26 cellular contexts compared by ENCODE assay signal in genomic region chr18:13451208-13451530, GRCh38.
DNase-seq lines count a peak whose midpoint lies in the region; ATAC-seq, FAIRE-seq and TF ChIP-seq lines count a peak whose summit lies in the region.
"Had no signal": no experiment of that assay in that cellular context is flagged by ENCODE, and none has a peak within 500 bp of the region (broad histone marks: within the 10 kb centered on the region; RNA-seq: fewer than 3 reads in every experiment).

No MANE protein-coding gene starts in this region.

- H3K36me3 Mint-ChIP-seq in activated naive CD8-positive, alpha-beta T cell treated with anti-CD3 and anti-CD28 coated beads for 36 hours: peaks cover 2% of the 10 kb centered on the region
- H3K36me3 Mint-ChIP-seq in activated naive CD8-positive, alpha-beta T cell treated with anti-CD3 and anti-CD28 coated beads, Interleukin-2, amount 50 U/mL, for 24 hours (ENCODE audit: low read depth): no peaks in the 10 kb centered on the region
- peaks cover 1% of the 10 kb centered on the region for H3K36me3 Mint-ChIP-seq in astrocyte (ENCODE audit: low read depth, unreplicated experiment)
- H3K36me3 Mint-ChIP-seq in stimulated activated effector memory CD8-positive, alpha-beta T cell treated with anti-CD3 and anti-CD28 coated beads, Interleukin-12 subunit alpha, Interleukin-12 subunit beta, amount 100 ng/mL, for 72 hours: no peaks in the 10 kb centered on the region
- H3K36me3 Mint-ChIP-seq: type B pancreatic cell had no signal

- no peak overlapping the region for H3K4me3 Mint-ChIP-seq in activated naive CD8-positive, alpha-beta T cell treated with anti-CD3 and anti-CD28 coated beads for 36 hours
- no peak overlapping the region for H3K4me3 Mint-ChIP-seq in activated naive CD8-positive, alpha-beta T cell treated with anti-CD3 and anti-CD28 coated beads, Interleukin-2, amount 50 U/mL, for 24 hours
- H3K4me3 Mint-ChIP-seq in astrocyte (ENCODE audit: unreplicated experiment): no peak overlapping the region
- H3K4me3 Mint-ChIP-seq in stimulated activated effector memory CD8-positive, alpha-beta T cell treated with anti-CD3 and anti-CD28 coated beads, Interleukin-12 subunit alpha, Interleukin-12 subunit beta, amount 100 ng/mL, for 72 hours: no peak overlapping the region
- H3K4me3 Mint-ChIP-seq: activated CD4-positive, alpha-beta T cell treated with anti-CD3 and anti-CD28 coated beads, Interleukin-2, amount 10 ng/mL, durations not matched to agents 24 days and 14 days; IgD-negative memory B cell; type B pancreatic cell had no signal

- H3K79me2 ChIP-seq in astrocyte (ENCODE audit: insufficient read depth, low read length): no peaks in the 10 kb centered on the region

- ATAC-seq in activated naive CD8-positive, alpha-beta T cell treated with anti-CD3 and anti-CD28 coated beads, Interleukin-2, amount 50 U/mL, for 24 hours: no peak
- ATAC-seq in HG02642 (IDR thresholded peaks at IDR 0.05; ENCODE audit: poor library complexity, unreplicated experiment): peak; percentile 17
- ATAC-seq in stimulated activated effector memory CD8-positive, alpha-beta T cell treated with anti-CD3 and anti-CD28 coated beads, Interleukin-12 subunit alpha, Interleukin-12 subunit beta, amount 100 ng/mL, for 72 hours: no peak
- ATAC-seq in HG02870 (IDR thresholded peaks at IDR 0.05; ENCODE audit: unreplicated experiment): no peak
- ATAC-seq: Panc1 had no signal

- H3K27ac Mint-ChIP-seq in activated naive CD8-positive, alpha-beta T cell treated with anti-CD3 and anti-CD28 coated beads for 36 hours: peak overlapping the region; percentile 38
- H3K27ac Mint-ChIP-seq in activated naive CD8-positive, alpha-beta T cell treated with anti-CD3 and anti-CD28 coated beads, Interleukin-2, amount 50 U/mL, for 24 hours: no peak overlapping the region
- H3K27ac Mint-ChIP-seq in astrocyte (ENCODE audit: unreplicated experiment): peak overlapping the region; percentile 80
- H3K27ac Mint-ChIP-seq in stimulated activated effector memory CD8-positive, alpha-beta T cell treated with anti-CD3 and anti-CD28 coated beads, Interleukin-12 subunit alpha, Interleukin-12 subunit beta, amount 100 ng/mL, for 72 hours: peak overlapping the region; percentile 61
- H3K27ac Mint-ChIP-seq: IgD-negative memory B cell, type B pancreatic cell had no signal

- FAIRE-seq in astrocyte (lab: Jason Lieb, UNC): no peak

- H2AFZ ChIP-seq in astrocyte (ENCODE audit: low read depth, low read length): no peak overlapping the region

- no peak overlapping the region for H3K4me3 ChIP-seq in astrocyte (ENCODE audit: insufficient read depth, low read depth, low read length)
- H3K4me3 ChIP-seq: dorsolateral prefrontal cortex, skin epidermis had no signal

- H3K36me3 ChIP-seq in astrocyte (ENCODE audit: insufficient read depth, low read length): no peaks in the 10 kb centered on the region
- H3K36me3 ChIP-seq: BE2C, WERI-Rb-1 had no signal

- H4K20me1 ChIP-seq in astrocyte (ENCODE audit: insufficient read depth, low read length): no peaks in the 10 kb centered on the region

- H3K4me1 ChIP-seq in astrocyte (ENCODE audit: insufficient read depth, low read length): peaks cover 39% of the 10 kb centered on the region
- H3K4me1 ChIP-seq: BE2C had no signal

- H3K9me3 ChIP-seq in astrocyte (ENCODE audit: insufficient read depth, low read depth, low read length): no peaks in the 10 kb centered on the region
- H3K9me3 ChIP-seq: BE2C had no signal

- H3K9ac ChIP-seq in astrocyte (ENCODE audit: low read length): no peak overlapping the region

- no peaks in the 10 kb centered on the region for H3K27me3 ChIP-seq in astrocyte (ENCODE audit: insufficient read depth, low read length)
- H3K27me3 ChIP-seq: BE2C, dorsolateral prefrontal cortex had no signal

- peaks cover 34% of the 10 kb centered on the region for H3K4me1 Mint-ChIP-seq in activated naive CD8-positive, alpha-beta T cell treated with anti-CD3 and anti-CD28 coated beads for 36 hours
- H3K4me1 Mint-ChIP-seq in activated naive CD8-positive, alpha-beta T cell treated with anti-CD3 and anti-CD28 coated beads, Interleukin-2, amount 50 U/mL, for 24 hours: peaks cover 28% of the 10 kb centered on the region
- H3K4me1 Mint-ChIP-seq in astrocyte (ENCODE audit: low read depth, unreplicated experiment): peaks cover 60% of the 10 kb centered on the region
- peaks cover 16% of the 10 kb centered on the region for H3K4me1 Mint-ChIP-seq in stimulated activated effector memory CD8-positive, alpha-beta T cell treated with anti-CD3 and anti-CD28 coated beads, Interleukin-12 subunit alpha, Interleukin-12 subunit beta, amount 100 ng/mL, for 72 hours

- no peak for TF ChIP-seq CTCF in astrocyte (IDR thresholded peaks at IDR 0.05; ENCODE audit: insufficient read depth, low read depth, low read length)

- no peak overlapping the region for H3K4me2 ChIP-seq in astrocyte (ENCODE audit: low read length)

- H3K27ac ChIP-seq in astrocyte (ENCODE audit: low read depth, low read length): no peak overlapping the region
- H3K27ac ChIP-seq: WERI-Rb-1 had no signal

- H3K27me3 Mint-ChIP-seq in activated naive CD8-positive, alpha-beta T cell treated with anti-CD3 and anti-CD28 coated beads for 36 hours: no peaks in the 10 kb centered on the region
- H3K27me3 Mint-ChIP-seq in activated naive CD8-positive, alpha-beta T cell treated with anti-CD3 and anti-CD28 coated beads, Interleukin-2, amount 50 U/mL, for 24 hours: no peaks in the 10 kb centered on the region
- no peaks in the 10 kb centered on the region for H3K27me3 Mint-ChIP-seq in astrocyte (ENCODE audit: low read depth, unreplicated experiment)
- H3K27me3 Mint-ChIP-seq: activated CD4-positive, alpha-beta T cell treated with anti-CD3 and anti-CD28 coated beads, Interleukin-2, amount 10 ng/mL, durations not matched to agents 24 days and 14 days had no signal

- DNase-seq in activated naive CD8-positive, alpha-beta T cell treated with anti-CD3 and anti-CD28 coated beads for 36 hours: no peak
- no peak for DNase-seq in activated naive CD8-positive, alpha-beta T cell treated with anti-CD3 and anti-CD28 coated beads, Interleukin-2, amount 50 U/mL, for 24 hours
- DNase-seq in astrocyte (ENCODE audit: low read depth) (no peak), NCI-H2227 treated with DMSO at 0.1 percent for 48 hours (lab: John Stamatoyannopoulos, UW) (no peak)
- DNase-seq in stimulated activated effector memory CD8-positive, alpha-beta T cell treated with anti-CD3 and anti-CD28 coated beads, Interleukin-12 subunit alpha, Interleukin-12 subunit beta, amount 100 ng/mL, for 72 hours (ENCODE audit: low spot score in 2 of 2): no peak
- no peak for DNase-seq in stimulated activated CD4-positive, alpha-beta T cell treated with anti-CD3 and anti-CD28 coated beads, Interleukin-4, amount 100 ng/mL, for 24 hours
- DNase-seq: activated CD4-positive, alpha-beta T cell treated with anti-CD3 and anti-CD28 coated beads, Interleukin-2, amount 10 ng/mL, durations not matched to agents 24 days and 14 days; activated effector memory CD4-positive, alpha-beta T cell treated with Interleukin-2 at 50 U/mL for 16 hours; BE2C; Calu3; DMS79 treated with DMSO at 0.1 percent for 48 hours; mesendoderm; NCI-H1092 treated with DMSO at 0.1 percent for 48 hours; NCI-H1930; NCI-H526 treated with DMSO at 0.1 percent for 48 hours; nucleus accumbens; SW 1271; T1000; WERI-Rb-1 had no signal

- H3K9me3 Mint-ChIP-seq in activated naive CD8-positive, alpha-beta T cell treated with anti-CD3 and anti-CD28 coated beads for 36 hours: no peaks in the 10 kb centered on the region
- H3K9me3 Mint-ChIP-seq in activated naive CD8-positive, alpha-beta T cell treated with anti-CD3 and anti-CD28 coated beads, Interleukin-2, amount 50 U/mL, for 24 hours: no peaks in the 10 kb centered on the region
- H3K9me3 Mint-ChIP-seq in astrocyte (ENCODE audit: unreplicated experiment): peaks cover 3% of the 10 kb centered on the region
- H3K9me3 Mint-ChIP-seq in stimulated activated effector memory CD8-positive, alpha-beta T cell treated with anti-CD3 and anti-CD28 coated beads, Interleukin-12 subunit alpha, Interleukin-12 subunit beta, amount 100 ng/mL, for 72 hours: no peaks in the 10 kb centered on the region
- H3K9me3 Mint-ChIP-seq: activated CD4-positive, alpha-beta T cell treated with anti-CD3 and anti-CD28 coated beads, Interleukin-2, amount 10 ng/mL, durations not matched to agents 24 days and 14 days; type B pancreatic cell had no signal
